Comparison of ENCODE assay signal across 20 cellular contexts in the genomic region with DNA sequence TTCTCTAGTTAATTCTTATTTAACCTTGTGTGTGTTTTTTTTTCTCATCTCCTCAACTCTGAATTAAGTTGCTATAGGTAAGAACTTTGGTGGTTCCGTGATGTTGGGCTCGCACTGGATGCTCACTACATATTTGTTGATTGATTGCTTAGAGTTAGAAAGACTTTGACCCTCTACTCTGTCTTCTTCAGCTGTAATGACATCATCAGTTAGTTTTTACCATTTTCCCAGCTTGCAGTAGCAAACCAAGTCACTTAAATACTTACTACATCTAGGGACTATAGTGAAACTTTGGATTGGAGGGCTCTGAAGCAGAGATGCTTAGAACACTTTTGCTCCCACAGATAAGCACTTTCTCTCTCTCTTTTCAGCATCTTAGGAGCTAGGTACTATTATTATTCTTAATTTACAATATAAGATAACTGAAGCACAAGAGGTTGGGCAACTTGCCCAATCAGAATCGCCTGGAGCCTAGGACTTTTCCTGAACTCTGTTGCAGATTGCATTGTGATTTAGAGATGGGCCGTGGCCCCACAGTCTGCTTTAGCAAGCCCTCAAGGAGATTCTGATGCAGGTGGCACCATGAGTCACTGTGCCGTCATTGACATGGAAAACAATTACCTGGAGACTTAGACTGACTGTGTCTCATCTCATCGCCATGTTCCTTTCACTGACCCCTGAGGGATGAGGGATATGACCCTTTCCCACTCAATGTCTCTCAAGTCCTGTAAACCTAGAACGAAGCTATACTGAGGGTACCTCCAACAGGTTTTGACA.
DNase-seq lines count a peak whose midpoint lies in the region; ATAC-seq and TF ChIP-seq lines count a peak whose summit lies in the region.
"Had no signal": no experiment of that assay in that cellular context is flagged by ENCODE, and none has a peak within 500 bp of the region (broad histone marks: within the 10 kb centered on the region; RNA-seq: fewer than 3 reads in every experiment).

No MANE protein-coding gene starts in this region.

- POLR2A ChIA-PET in PC-9 (lab: Charles Lee; ENCODE audit: unreplicated experiment): interaction anchor here (0.6 to 0.8 kb wide), 2 partner anchors 18 to 113 kb away, joined by 3 to 4 read pairs; no protein-coding TSS in a partner anchor

- H3K27me3 ChIP-seq in PC-9 (ENCODE audit: insufficient read depth, low read depth): no peaks in the 10 kb centered on the region
- H3K27me3 ChIP-seq: SJSA1 had no signal

- H3K9me3 ChIP-seq in PC-9 (ENCODE audit: insufficient read depth, low read depth): no peaks in the 10 kb centered on the region
- H3K9me3 ChIP-seq: SJSA1 had no signal

- no peaks in the 10 kb centered on the region for H4K20me1 ChIP-seq in PC-9 (ENCODE audit: insufficient read depth)

- TF ChIP-seq CTCF in PC-9 (conservative IDR thresholded peaks at IDR 0.05) (no peak), epithelial cell of esophagus (IDR thresholded peaks at IDR 0.05; ENCODE audit: insufficient read depth, low read depth, low read length, missing control alignments) (no peak)

- H3K27ac ChIP-seq in PC-9: peak overlapping the region; percentile 49
- H3K27ac ChIP-seq: 22Rv1, KMS-11, SJSA1 had no signal

- H2AFZ ChIP-seq in PC-9: no peak overlapping the region
- H2AFZ ChIP-seq: GM23338 had no signal

- no peaks in the 10 kb centered on the region for H3K79me2 ChIP-seq in PC-9 (ENCODE audit: low read depth)

- intact Hi-C loops in PC-9 (cut with micrococcal nuclease; ENCODE audit: unreplicated experiment): loop anchor here (1.0 to 5.0 kb wide), 3 partner anchors 81 to 110 kb away; no protein-coding TSS in a partner anchor

- no TSS peak for BruUV-seq in PC-9 (replicated peaks; lab: Mats Ljungman, UMichigan)

- H3K4me1 ChIP-seq in PC-9 (replicated peaks; ENCODE audit: insufficient read depth): peaks cover 38% of the 10 kb centered on the region
- H3K4me1 ChIP-seq: SJSA1 had no signal

- H3K9me2 ChIP-seq in PC-9 (ENCODE audit: insufficient read depth): no peaks in the 10 kb centered on the region

- CTCF ChIA-PET in PC-9 (lab: Charles Lee): interaction anchor here (0.6 kb wide), 1 partner anchor 79 kb away, joined by 6 read pairs; no protein-coding TSS in a partner anchor

- H3F3A ChIP-seq in PC-9 (ENCODE audit: insufficient read depth, low read depth): peaks cover 32% of the 10 kb centered on the region

- H3K36me3 ChIP-seq in PC-9 (ENCODE audit: low read depth): no peaks in the 10 kb centered on the region
- H3K36me3 ChIP-seq: SJSA1 had no signal

- H3K4me2 ChIP-seq in PC-9: peak overlapping the region; percentile 27
- H3K4me2 ChIP-seq: GM23338, KMS-11 had no signal

- DNase-seq in DMS53 (lab: John Stamatoyannopoulos, UW) (peak; percentile 20), DMS53 treated with DMSO at 0.1 percent for 48 hours (lab: John Stamatoyannopoulos, UW; ENCODE audit: unreplicated experiment) (no peak), PC-9 (peak; percentile 81 to 85), epithelial cell of esophagus (ENCODE audit: low read depth) (peak; percentile 91), T1000 (lab: John Stamatoyannopoulos, UW) (no peak)
- no peak for DNase-seq in activated CD4-positive, CD25-positive, alpha-beta regulatory T cell treated with anti-CD3 and anti-CD28 coated beads, Interleukin-2, amount 50 U/mL, for 72 hours
- DNase-seq: AML-193, NCI-H1048, NCI-H1436, NCI-H1930, NCI-H226, NCI-H524, NCI-H82, OCI-M1 had no signal

- no peak overlapping the region for H3K4me3 ChIP-seq in PC-9
- no peak overlapping the region for H3K4me3 ChIP-seq in epithelial cell of esophagus (ENCODE audit: low read length)
- H3K4me3 ChIP-seq: GM23338, SJSA1 had no signal

- ATAC-seq in HG03095 (IDR thresholded peaks at IDR 0.05; ENCODE audit: unreplicated experiment) (no peak), HG02759 (IDR thresholded peaks at IDR 0.05; ENCODE audit: unreplicated experiment) (no peak)
- ATAC-seq: GM23338 had no signal

Comparison
In these comparisons a context has a peak if more than half of its experiments do, and no peak if none do; other contexts are left out.
1. DNase-seq: peak in DMS53 (single experiment), PC-9 (2 of 2) and epithelial cell of esophagus (single experiment); none in DMS53 treated with DMSO at 0.1 percent for 48 hours (single experiment), activated CD4-positive, CD25-positive, alpha-beta regulatory T cell treated with anti-CD3 and anti-CD28 coated beads, Interleukin-2, amount 50 U/mL, for 72 hours (single experiment) and T1000 (single experiment).